Comparison of ENCODE assay signal across 14 cellular contexts in genomic region chr5:138938526-138938925, GRCh38.
"Had no signal": no experiment of that assay in that cellular context is flagged by ENCODE, and none has a peak within 500 bp of the region (broad histone marks: within the 10 kb centered on the region; RNA-seq: fewer than 3 reads in every experiment).

No MANE protein-coding gene starts in this region.

- H3K27ac Mint-ChIP-seq: naive B cell; stimulated activated naive CD8-positive, alpha-beta T cell treated with anti-CD3 and anti-CD28 coated beads, Interleukin-15, Interleukin-2, amounts not matched to agents 100 ng/mL and 50 ng/mL, for 24 hours had no signal

- H3K9me3 Mint-ChIP-seq: activated T-cell treated with anti-CD3 and anti-CD28 coated beads, Interleukin-2, amount 50 U/mL, for 4 hours; naive B cell; stimulated activated naive CD8-positive, alpha-beta T cell treated with anti-CD3 and anti-CD28 coated beads, Interleukin-15, Interleukin-2, amounts not matched to agents 100 ng/mL and 50 ng/mL, for 24 hours had no signal

- FAIRE-seq: kidney, TTC549 had no signal

- H3K27ac ChIP-seq: dorsolateral prefrontal cortex, sigmoid colon, upper lobe of right lung had no signal

- H3K4me3 Mint-ChIP-seq: activated T-cell treated with anti-CD3 and anti-CD28 coated beads, Interleukin-2, amount 50 U/mL, for 4 hours; stimulated activated naive CD8-positive, alpha-beta T cell treated with anti-CD3 and anti-CD28 coated beads, Interleukin-15, Interleukin-2, amounts not matched to agents 100 ng/mL and 50 ng/mL, for 24 hours had no signal

- H3K27me3 Mint-ChIP-seq: naive B cell; stimulated activated naive CD8-positive, alpha-beta T cell treated with anti-CD3 and anti-CD28 coated beads, Interleukin-15, Interleukin-2, amounts not matched to agents 100 ng/mL and 50 ng/mL, for 24 hours had no signal

- ATAC-seq: activated T-cell treated with anti-CD3 and anti-CD28 coated beads, Interleukin-2, amount 50 U/mL, for 4 hours; gastrocnemius medialis had no signal

- H3K9me3 ChIP-seq: gastrocnemius medialis, sigmoid colon, upper lobe of right lung had no signal

- H3K4me1 ChIP-seq: sigmoid colon had no signal

- DNase-seq: activated T-cell treated with anti-CD3 and anti-CD28 coated beads, Interleukin-2, amount 50 U/mL, for 4 hours; aorta; dorsolateral prefrontal cortex; gastrocnemius medialis; kidney; midbrain; naive B cell; occipital lobe; sigmoid colon; stimulated activated CD4-positive, alpha-beta T cell treated with anti-CD3 and anti-CD28 coated beads, Interleukin-12 subunit alpha, Interleukin-12 subunit beta, amount 100 ng/mL, for 4 hours; stimulated activated CD4-positive, alpha-beta T cell treated with anti-CD3 and anti-CD28 coated beads, Interleukin-2, amount 100 ng/mL, for 48 hours; upper lobe of right lung had no signal

- H3K4me3 ChIP-seq: gastrocnemius medialis, sigmoid colon, upper lobe of right lung had no signal

- H3K27me3 ChIP-seq: dorsolateral prefrontal cortex, gastrocnemius medialis, sigmoid colon, upper lobe of right lung had no signal
